Comparison of ENCODE assay signal across 7 cellular contexts in genomic region chr13:29362849-29363604, GRCh38.
DNase-seq lines count a peak whose midpoint lies in the region; ATAC-seq, FAIRE-seq and TF ChIP-seq lines count a peak whose summit lies in the region.

No MANE protein-coding gene starts in this region.

- intact Hi-C loops in MCF 10A (cut with micrococcal nuclease) = loop anchor here (2.0 kb wide), 1 partner anchor 1038 kb away; no protein-coding TSS in a partner anchor

- H3K4me3 Mint-ChIP-seq in MCF 10A (ENCODE audit: unreplicated experiment) = no peak overlapping the region

- no peaks in the 10 kb centered on the region for H3K4me1 ChIP-seq in SJCRH30

- no peaks in the 10 kb centered on the region for H3K9me3 Mint-ChIP-seq in MCF 10A (ENCODE audit: unreplicated experiment)

- no peaks in the 10 kb centered on the region for H3K36me3 ChIP-seq in SJCRH30

- peak; percentile 84 for TF ChIP-seq CTCF in MCF 10A (IDR thresholded peaks at IDR 0.05; ENCODE audit: unreplicated experiment)

- in situ Hi-C loops in KBM-7 (cut with MboI; ENCODE audit: low pct_unique_long_range_greater_than_20kb, low sequenced_read_pairs) = no loop called here

- CTCF ChIA-PET in MCF 10A (lab: Yijun Ruan, JAX) = interaction anchor here (0.6 to 1.3 kb wide), 13 partner anchors 10 to 816 kb away, joined by 3 to 8 read pairs (median 3); no protein-coding TSS in a partner anchor

- H3K27ac Mint-ChIP-seq in MCF 10A (ENCODE audit: low read depth, unreplicated experiment) = no peak overlapping the region

- no peaks in the 10 kb centered on the region for H3K4me1 Mint-ChIP-seq in MCF 10A (ENCODE audit: insufficient read depth, unreplicated experiment)

- no peaks in the 10 kb centered on the region for H3K9me3 ChIP-seq in SJCRH30 (replicated peaks)

- BruUV-seq in MCF 10A (replicated peaks; lab: Mats Ljungman, UMichigan) = no TSS peak

- H3K4me3 ChIP-seq in SJCRH30 = no peak overlapping the region

- DNase-seq in KBM-7 = peak; percentile 65
- peak; percentile 47 to 81 for DNase-seq in SJCRH30
- DNase-seq in MCF 10A (ENCODE audit: unreplicated experiment) = peak; percentile 66
- DNase-seq in inferior parietal cortex (ENCODE audit: extremely low spot score) = peak; percentile 73
- DNase-seq in stimulated activated CD4-positive, alpha-beta T cell treated with anti-CD3 and anti-CD28 coated beads, Interleukin-2, amount 100 ng/mL, for 48 hours = peak; percentile 20 to 28

- peak; percentile 21 for FAIRE-seq in G401.6 (lab: Jason Lieb, UNC)

- peak; percentile 85 for ATAC-seq in GM21526 (IDR thresholded peaks at IDR 0.05; ENCODE audit: low FRiP score, unreplicated experiment)

- no peak overlapping the region for H3K27ac ChIP-seq in SJCRH30

- H3K36me3 Mint-ChIP-seq in MCF 10A (ENCODE audit: insufficient read depth, unreplicated experiment) = no peaks in the 10 kb centered on the region

- POLR2A ChIA-PET in MCF 10A (lab: Yijun Ruan, JAX) = no interaction called here

- H3K27me3 Mint-ChIP-seq in MCF 10A (ENCODE audit: insufficient read depth, unreplicated experiment) = peaks cover 40% of the 10 kb centered on the region

- H3K27me3 ChIP-seq in SJCRH30 = peaks cover 4% of the 10 kb centered on the region
